16 cellular contexts compared by ENCODE assay signal in the genomic region with DNA sequence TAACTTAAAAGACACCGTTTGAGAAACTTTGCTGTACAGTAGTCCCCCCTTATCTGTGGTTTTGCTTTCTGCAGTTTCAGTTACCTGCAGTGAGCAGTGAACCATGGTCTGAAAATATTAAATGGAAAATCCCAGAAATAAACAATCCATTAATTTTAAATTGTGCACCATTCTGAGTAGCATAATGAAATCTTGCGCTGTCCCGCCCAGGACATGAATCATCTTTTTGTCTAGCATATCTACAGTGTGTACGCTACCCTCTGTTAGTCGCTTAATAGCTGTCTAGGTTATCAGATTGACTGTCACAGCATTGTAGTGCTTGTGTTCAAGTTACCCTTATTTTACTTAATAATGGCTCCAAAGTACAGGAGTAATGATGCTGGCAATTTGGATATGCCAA. TPM values are rescaled to one million over a fixed set of nuclear protein-coding genes. Genes with fewer than 3 reads are reported as not detected.
DNase-seq lines count a peak whose midpoint lies in the region; ATAC-seq, FAIRE-seq and TF ChIP-seq lines count a peak whose summit lies in the region.
"Had no signal": no experiment of that assay in that cellular context is flagged by ENCODE, and none has a peak within 500 bp of the region (broad histone marks: within the 10 kb centered on the region; RNA-seq: fewer than 3 reads in every experiment).

No MANE protein-coding gene starts in this region.

- peak; percentile 42 for DNase-seq in activated CD4-positive, alpha-beta T cell treated with anti-CD3 and anti-CD28 coated beads for 36 hours
- DNase-seq in activated CD4-positive, alpha-beta T cell treated with anti-CD3 and anti-CD28 coated beads, Interleukin-2, amount 50 U/mL, for 4 hours = no peak
- DNase-seq in dermis blood vessel endothelial cell = peak; percentile 71
- DNase-seq in GM12891 (ENCODE audit: insufficient read length, low spot score) = no peak
- DNase-seq in NCI-H1092 treated with DMSO at 0.1 percent for 48 hours (lab: John Stamatoyannopoulos, UW) = no peak
- DNase-seq: 8988T, body of pancreas, GDM1, NCI-H524, spleen had no signal

- H3K27me3 ChIP-seq in OCI-LY3 (ENCODE audit: low read depth, low read length) (no peaks in the 10 kb centered on the region), skeletal muscle tissue (ENCODE audit: control insufficient read depth in 3 of 3, insufficient read depth in 3 of 3, low read length in 3 of 3) (no peaks in the 10 kb centered on the region)
- H3K27me3 ChIP-seq: body of pancreas, spleen had no signal

- no peaks in the 10 kb centered on the region for H3K9me3 Mint-ChIP-seq in activated CD4-positive, alpha-beta T cell treated with anti-CD3 and anti-CD28 coated beads for 36 hours (ENCODE audit: low read depth)

- H3K4me3 ChIP-seq in OCI-LY3 (ENCODE audit: low read length) = peak overlapping the region; percentile 97
- H3K4me3 ChIP-seq in skeletal muscle tissue (ENCODE audit: low read length in 3 of 3) = no peak overlapping the region
- H3K4me3 ChIP-seq: body of pancreas, lung had no signal

- H2AFZ ChIP-seq in OCI-LY3 (ENCODE audit: low read depth, low read length) = no peak overlapping the region

- H3K27me3 Mint-ChIP-seq in activated CD4-positive, alpha-beta T cell treated with anti-CD3 and anti-CD28 coated beads for 36 hours = no peaks in the 10 kb centered on the region

- H3K36me3 ChIP-seq in OCI-LY3 (replicated peaks; ENCODE audit: low read depth, low read length) = peaks cover 67% of the 10 kb centered on the region
- peaks cover 12 to 19% (median 15%) of the 10 kb centered on the region in 3 donors for H3K36me3 ChIP-seq in skeletal muscle tissue (ENCODE audit: control insufficient read depth in 3 of 3, insufficient read depth in 3 of 3, low read length in 3 of 3)

- POLR2A ChIA-PET in activated CD4-positive, alpha-beta T cell treated with anti-CD3 and anti-CD28 coated beads for 36 hours (lab: Charles Lee) = interaction anchor here (1.1 kb wide), 1 partner anchor 8 kb away, joined by 4 read pairs; no protein-coding TSS in a partner anchor

- peak; percentile 66 for ATAC-seq in activated CD4-positive, alpha-beta T cell treated with anti-CD3 and anti-CD28 coated beads for 36 hours
- no peak for ATAC-seq in HG03025 (IDR thresholded peaks at IDR 0.05; ENCODE audit: low FRiP score, unreplicated experiment)
- ATAC-seq: body of pancreas had no signal

- no peak for TF ChIP-seq CTCF in OCI-LY3 (IDR thresholded peaks at IDR 0.05; ENCODE audit: low read depth, low read length)

- peak overlapping the region; percentile 97 for H3K4me2 ChIP-seq in OCI-LY3 (ENCODE audit: low read length)

- H3K9ac ChIP-seq in OCI-LY3 (ENCODE audit: low read length) = peak overlapping the region; percentile 76
- no peak overlapping the region for H3K9ac ChIP-seq in skeletal muscle tissue (ENCODE audit: low read depth in 1 of 3, low read length in 3 of 3)

- peaks cover 68% of the 10 kb centered on the region for H4K20me1 ChIP-seq in OCI-LY3 (ENCODE audit: insufficient read depth, low read length)

- H3K27ac ChIP-seq in OCI-LY3 (ENCODE audit: low read length) = peak overlapping the region; percentile 100
- H3K27ac ChIP-seq in skeletal muscle tissue (ENCODE audit: low read depth, low read length) = peak overlapping the region; percentile 94
- H3K27ac ChIP-seq: body of pancreas had no signal

- peaks cover 94% of the 10 kb centered on the region for H3K79me2 ChIP-seq in OCI-LY3 (ENCODE audit: low read length)

- peak overlapping the region; percentile 88 for H3K27ac Mint-ChIP-seq in activated CD4-positive, alpha-beta T cell treated with anti-CD3 and anti-CD28 coated beads for 36 hours

- H3K4me1 ChIP-seq in OCI-LY3 (ENCODE audit: low read length) = peaks cover 90% of the 10 kb centered on the region
- H3K4me1 ChIP-seq in skeletal muscle tissue (ENCODE audit: control insufficient read depth in 3 of 3, insufficient read depth in 3 of 3, low read length in 3 of 3) = peaks cover 59 to 68% (median 67%) of the 10 kb centered on the region in 3 donors

- H3K4me1 Mint-ChIP-seq in activated CD4-positive, alpha-beta T cell treated with anti-CD3 and anti-CD28 coated beads for 36 hours = peaks cover 85% of the 10 kb centered on the region

- H3K9me3 ChIP-seq in OCI-LY3 (ENCODE audit: insufficient read depth, low read length) = no peaks in the 10 kb centered on the region
- no peaks in the 10 kb centered on the region for H3K9me3 ChIP-seq in skeletal muscle tissue (ENCODE audit: control insufficient read depth in 3 of 3, low read length in 3 of 3)
- H3K9me3 ChIP-seq: body of pancreas, spleen had no signal

- CTCF ChIA-PET in activated CD4-positive, alpha-beta T cell treated with anti-CD3 and anti-CD28 coated beads for 36 hours (lab: Charles Lee) = interaction anchor here (1.8 kb wide), 1 partner anchor 15 kb away, joined by 6 read pairs; no protein-coding TSS in a partner anchor

- peak overlapping the region; percentile 81 for H3K4me3 Mint-ChIP-seq in activated CD4-positive, alpha-beta T cell treated with anti-CD3 and anti-CD28 coated beads for 36 hours

- intact Hi-C loops in activated CD4-positive, alpha-beta T cell treated with anti-CD3 and anti-CD28 coated beads for 36 hours (cut with DNase I, micrococcal nuclease) = no loop called here

- FAIRE-seq in GM12891 (lab: Jason Lieb, UNC) = no peak

- TF ChIP-seq POLR2A in GM12891 (IDR thresholded peaks at IDR 0.05; ENCODE audit: low read depth, low read length) = no peak

- H3K36me3 Mint-ChIP-seq in activated CD4-positive, alpha-beta T cell treated with anti-CD3 and anti-CD28 coated beads for 36 hours (ENCODE audit: low read depth) = peaks cover 92% of the 10 kb centered on the region

TF ChIP-seq in GM12891, 5 proteins besides CTCF, POLR2A, EP300 and RAD21:
- no peak for TF ChIP-seq PAX5 (IDR thresholded peaks at IDR 0.05; ENCODE audit: insufficient read depth, low read length, severe bottlenecking)
- TF ChIP-seq POU2F2 (IDR thresholded peaks at IDR 0.05; ENCODE audit: low read depth, low read length) = no peak
- no peak for TF ChIP-seq SPI1 (IDR thresholded peaks at IDR 0.05; ENCODE audit: low read depth, low read length)
- TF ChIP-seq POLR2AphosphoS5 (IDR thresholded peaks at IDR 0.05; ENCODE audit: low read depth, low read length) = no peak
- TF ChIP-seq TAF1 (IDR thresholded peaks at IDR 0.05; ENCODE audit: low read depth, low read length) = no peak
TF ChIP-seq in GM12891: peak in this region for 0.

RNA-seq across cellular contexts. Expression of gene ARPC2, which starts 6.1 kb away (rescaled TPM):
- 100 to 1,000 TPM; 563 to 632 TPM for total RNA-seq in activated CD4-positive, alpha-beta T cell treated with anti-CD3 and anti-CD28 coated beads for 36 hours
- 278 and 352 TPM in 2 replicates for total RNA-seq in dermis blood vessel endothelial cell
- total RNA-seq in skeletal muscle tissue = 172 TPM
- 389 TPM for polyA plus RNA-seq in GM12891 (2012; ENCODE audit: low read depth, missing spikeins)

RNA-seq across cellular contexts. Expression of gene GPBAR1, which starts 37.8 kb away (rescaled TPM):
- total RNA-seq in activated CD4-positive, alpha-beta T cell treated with anti-CD3 and anti-CD28 coated beads for 36 hours = under 1 TPM; 0.11 to 0.40 TPM
- total RNA-seq in dermis blood vessel endothelial cell (not detected in 2 replicates), skeletal muscle tissue (1.0 TPM)
- polyA plus RNA-seq in GM12891 (2012; ENCODE audit: low read depth, missing spikeins) = 0.22 TPM

RNA-seq across cellular contexts. Expression of gene AAMP, which starts 46.9 kb away (rescaled TPM):
- 10 to 100 TPM; 49.7 to 72.2 TPM for total RNA-seq in activated CD4-positive, alpha-beta T cell treated with anti-CD3 and anti-CD28 coated beads for 36 hours
- total RNA-seq in dermis blood vessel endothelial cell (162 and 185 TPM in 2 replicates), skeletal muscle tissue (121 TPM)
- polyA plus RNA-seq in GM12891 (2012; ENCODE audit: low read depth, missing spikeins) = 59.1 TPM

RNA-seq across cellular contexts. Expression of gene PNKD, which starts 47.3 kb away (rescaled TPM):
- total RNA-seq in activated CD4-positive, alpha-beta T cell treated with anti-CD3 and anti-CD28 coated beads for 36 hours = 10 to 100 TPM; 17.8 to 18.5 TPM
- total RNA-seq in dermis blood vessel endothelial cell = 26.5 and 50.2 TPM in 2 replicates
- total RNA-seq in skeletal muscle tissue = 39.1 TPM
- polyA plus RNA-seq in GM12891 (2012; ENCODE audit: low read depth, missing spikeins) = 42.6 TPM

RNA-seq across cellular contexts. Expression of gene CXCR1, which starts 56.3 kb away (rescaled TPM):
- not detected for total RNA-seq in activated CD4-positive, alpha-beta T cell treated with anti-CD3 and anti-CD28 coated beads for 36 hours
- total RNA-seq in dermis blood vessel endothelial cell (not detected in 2 replicates), skeletal muscle tissue (0.52 TPM)
- polyA plus RNA-seq in GM12891 (2012; ENCODE audit: low read depth, missing spikeins) = not detected
- total RNA-seq: body of pancreas, HT-29, temporal lobe had no signal

Comparison
In these comparisons a context has a peak if more than half of its experiments do, and no peak if none do; other contexts are left out.
1. DNase-seq: peak in activated CD4-positive, alpha-beta T cell treated with anti-CD3 and anti-CD28 coated beads for 36 hours (single experiment) and dermis blood vessel endothelial cell (single experiment); none in activated CD4-positive, alpha-beta T cell treated with anti-CD3 and anti-CD28 coated beads, Interleukin-2, amount 50 U/mL, for 4 hours (0 of 2), GM12891 (single experiment) and NCI-H1092 treated with DMSO at 0.1 percent for 48 hours (single experiment).